ENCODE assay signal across 16 cellular contexts in the genomic region with DNA sequence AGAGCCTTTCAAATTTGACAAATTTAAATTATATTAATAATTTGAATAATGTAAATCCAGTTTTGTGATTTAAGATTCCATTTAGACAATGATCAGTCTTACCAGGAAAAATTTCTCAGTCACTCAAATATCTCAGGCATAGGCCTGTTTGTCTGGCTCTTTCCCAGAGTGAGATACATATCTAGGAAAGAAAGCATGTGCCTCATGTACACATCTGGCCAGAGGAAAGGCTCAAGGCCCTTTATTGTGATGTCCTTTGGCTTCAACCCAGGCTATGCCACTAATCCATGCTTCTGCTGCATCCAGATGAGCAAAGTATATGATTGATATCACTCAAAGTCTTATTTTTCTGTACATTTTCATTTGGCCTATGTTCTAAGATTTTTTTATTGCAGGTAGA.
DNase-seq lines count a peak whose midpoint lies in the region; ATAC-seq and TF ChIP-seq lines count a peak whose summit lies in the region.
"Had no signal": no experiment of that assay in that cellular context is flagged by ENCODE, and none has a peak within 500 bp of the region (broad histone marks: within the 10 kb centered on the region; RNA-seq: fewer than 3 reads in every experiment).

No MANE protein-coding gene starts in this region.

- ATAC-seq in GM18861 (IDR thresholded peaks at IDR 0.05; ENCODE audit: unreplicated experiment), result no peak
- ATAC-seq: CD8-positive, alpha-beta T cell; GM12878; HepG2 had no signal

- no peak overlapping the region for H3K4me3 Mint-ChIP-seq in HFFc6
- H3K4me3 Mint-ChIP-seq: B cell; CD8-positive, alpha-beta T cell had no signal

- no peaks in the 10 kb centered on the region for H3K27me3 Mint-ChIP-seq in HFFc6 (ENCODE audit: insufficient read depth)
- H3K27me3 Mint-ChIP-seq: B cell had no signal

- peaks cover 15% of the 10 kb centered on the region for H3K36me3 Mint-ChIP-seq in HFFc6 (ENCODE audit: low read depth)
- H3K36me3 Mint-ChIP-seq: CD8-positive, alpha-beta T cell had no signal

- peaks cover 71% of the 10 kb centered on the region for H3K4me1 Mint-ChIP-seq in HFFc6 (ENCODE audit: low read depth)
- H3K4me1 Mint-ChIP-seq: B cell had no signal

- DNase-seq in HFFc6 (no peak), SK-N-DZ (ENCODE audit: low spot score) (peak; percentile 8), fibroblast of pulmonary artery (ENCODE audit: low read depth) (peak; percentile 10), GM13977 (ENCODE audit: low spot score) (no peak), HUDEP-2 (lab: John Stamatoyannopoulos, UW; ENCODE audit: unreplicated experiment in 76 of 76) (no peak)
- DNase-seq: Calu3; CD8-positive, alpha-beta T cell; DMS79 treated with DMSO at 0.1 percent for 48 hours; EL; GM23248; HCEC 1CT had no signal

- H3K27ac Mint-ChIP-seq in HFFc6, result 0 out of 2 replicates have a peak overlapping the region, but pooled peaks have one; percentile 11
- H3K27ac Mint-ChIP-seq: B cell; CD8-positive, alpha-beta T cell had no signal

- peaks cover 1% of the 10 kb centered on the region for H3K9me3 Mint-ChIP-seq in HFFc6

- H3K4me3 ChIP-seq in fibroblast of pulmonary artery (replicated peaks; ENCODE audit: low read depth, low read length), result no peak overlapping the region
- H3K4me3 ChIP-seq: BLaER1 treated with 17β-estradiol and CSF1 and Interleukin-3, amounts not matched to agents 10 nM and 100 nM; GM12878; GM23248 had no signal

- TF ChIP-seq CTCF in HFFc6 (IDR thresholded peaks at IDR 0.05), result no peak
- TF ChIP-seq CTCF in fibroblast of pulmonary artery (IDR thresholded peaks at IDR 0.05; ENCODE audit: low read length, missing control alignments), result no peak
- TF ChIP-seq CTCF in GM13977 (IDR thresholded peaks at IDR 0.05; ENCODE audit: extremely low read depth, insufficient read depth, missing control alignments), result no peak

- in situ Hi-C loops in GM13977 (cut with MboI; ENCODE audit: low pct_unique_long_range_greater_than_20kb, low sequenced_read_pairs, unreplicated experiment), result no loop called here

Comparison
In these comparisons a context has a peak if more than half of its experiments do, and no peak if none do; other contexts are left out.
1. DNase-seq: peak in SK-N-DZ (single experiment) and fibroblast of pulmonary artery (single experiment); none in HFFc6 (single experiment), GM13977 (single experiment) and HUDEP-2 (0 of 76).